Comparison of ENCODE assay signal across 12 cellular contexts in genomic region chr3:8972614-8973013, GRCh38. TPM values are rescaled to one million over a fixed set of nuclear protein-coding genes. Genes with fewer than 3 reads are reported as not detected.
A peak's percentile ranks its signal among the peaks of the same experiment; 100 is the strongest.
DNase-seq lines count a peak whose midpoint lies in the region; ATAC-seq and TF ChIP-seq lines count a peak whose summit lies in the region.
"Had no signal": no experiment of that assay in that cellular context is flagged by ENCODE, and none has a peak within 500 bp of the region (broad histone marks: within the 10 kb centered on the region; RNA-seq: fewer than 3 reads in every experiment).

No MANE protein-coding gene starts in this region.

- no peaks in the 10 kb centered on the region for H3K27me3 ChIP-seq in foreskin keratinocyte

- H3K4me1 Mint-ChIP-seq in HFFc6 (ENCODE audit: low read depth): peaks cover 6% of the 10 kb centered on the region; the same call in 1 of the 2 replicates

- H3K4me1 ChIP-seq in foreskin keratinocyte: no peaks in the 10 kb centered on the region

- no peaks in the 10 kb centered on the region for H3K9me3 Mint-ChIP-seq in HFFc6
- H3K9me3 Mint-ChIP-seq: naive thymus-derived CD8-positive, alpha-beta T cell had no signal

- peak; percentile 43 for DNase-seq in EL
- peak; percentile 33 for DNase-seq in HFFc6
- peak; percentile 57 for DNase-seq in SK-N-DZ (ENCODE audit: low spot score)
- peak; percentile 46 to 65 for DNase-seq in foreskin keratinocyte
- DNase-seq in GDM1 (lab: John Stamatoyannopoulos, UW): no peak
- no peak for DNase-seq in HK-2 (ENCODE audit: unreplicated experiment)
- DNase-seq: activated CD4-positive, alpha-beta T cell treated with anti-CD3 and anti-CD28 coated beads for 1 hour; naive thymus-derived CD8-positive, alpha-beta T cell; NCI-H526 treated with DMSO at 0.1 percent for 48 hours had no signal

- H3K36me3 Mint-ChIP-seq in HFFc6 (ENCODE audit: low read depth): no peaks in the 10 kb centered on the region
- H3K36me3 Mint-ChIP-seq: naive thymus-derived CD8-positive, alpha-beta T cell had no signal

- peaks cover 6% of the 10 kb centered on the region for H3K27me3 Mint-ChIP-seq in HFFc6 (ENCODE audit: insufficient read depth)

- ATAC-seq in foreskin keratinocyte: peak; percentile 75
- ATAC-seq in HG03280 (IDR thresholded peaks at IDR 0.05; ENCODE audit: unreplicated experiment): no peak
- ATAC-seq in GM18873 (IDR thresholded peaks at IDR 0.05; ENCODE audit: low FRiP score, unreplicated experiment): no peak
- ATAC-seq: naive thymus-derived CD8-positive, alpha-beta T cell had no signal

- TF ChIP-seq CTCF in HFFc6 (IDR thresholded peaks at IDR 0.05) (no peak), foreskin keratinocyte (conservative IDR thresholded peaks at IDR 0.05) (no peak)

- H3K4me3 Mint-ChIP-seq in HFFc6: no peak overlapping the region
- H3K4me3 Mint-ChIP-seq: naive thymus-derived CD8-positive, alpha-beta T cell had no signal

- no peak overlapping the region for H3K27ac ChIP-seq in foreskin keratinocyte
- H3K27ac ChIP-seq: tibial nerve had no signal

- no peak overlapping the region for H3K27ac Mint-ChIP-seq in HFFc6
- H3K27ac Mint-ChIP-seq: naive thymus-derived CD8-positive, alpha-beta T cell had no signal

RNA-seq across cellular contexts. Expression of gene RAD18, which starts 9.3 kb away (rescaled TPM):
- 10 to 100 TPM; 25.0 to 34.0 (median 31.9) TPM for total RNA-seq in HFFc6 (2021; fragmentation: NEBNext Ultra II Directional; extraction: Animal tissue kit (Norgen Biotek cat#: 25700))
- polyA plus RNA-seq in SK-N-DZ (2014; cell fraction: cytosol; rRNA removed): 23.2 and 24.5 TPM in 2 replicates
- polyA plus RNA-seq in SK-N-DZ (2014; cell fraction: nucleus; rRNA removed): 39.4 and 43.3 TPM in 2 replicates
- 23.3 and 23.5 TPM in 2 replicates for total RNA-seq in foreskin keratinocyte
- polyA plus RNA-seq in foreskin keratinocyte: 6.7 and 7.8 TPM in 2 replicates

Comparison
In these comparisons a context has a peak if more than half of its experiments do, and no peak if none do; other contexts are left out.
1. DNase-seq: peak in EL (single experiment), HFFc6 (single experiment), SK-N-DZ (single experiment) and foreskin keratinocyte (2 of 2); none in GDM1 (single experiment) and HK-2 (single experiment).